In the genomic region with DNA sequence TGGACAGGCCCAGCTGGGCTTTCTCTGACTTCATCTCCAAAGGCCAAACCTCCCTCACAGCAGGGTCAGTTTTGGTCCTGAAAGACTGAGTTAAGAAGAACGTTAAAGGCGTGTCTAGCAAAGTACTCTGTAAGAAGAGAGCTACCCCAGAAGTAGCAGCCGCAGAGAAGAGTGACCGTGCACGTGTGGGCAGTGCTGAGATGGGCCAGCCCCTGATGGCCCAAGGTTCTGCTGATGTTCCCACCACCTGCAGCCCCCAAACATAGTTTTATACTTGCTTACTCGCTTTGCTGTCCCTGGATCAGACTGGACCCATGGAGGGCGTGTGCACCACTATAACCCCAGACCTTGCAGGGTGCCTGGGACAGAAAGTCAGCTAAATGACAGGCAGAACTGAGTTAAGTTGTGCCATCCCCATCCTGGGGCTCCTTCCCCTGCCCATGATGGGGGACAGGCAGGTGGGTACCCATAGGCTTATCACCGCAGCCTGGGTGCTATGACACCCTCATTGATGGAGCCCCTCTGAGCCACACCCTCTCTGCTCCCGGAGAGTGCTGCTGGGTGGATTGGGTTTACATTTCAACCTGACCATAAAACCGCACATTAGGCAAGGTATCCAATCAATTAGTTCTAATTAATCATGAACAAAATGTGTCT, we compare ENCODE assay signal across 17 cellular contexts.
DNase-seq lines count a peak whose midpoint lies in the region; ATAC-seq and TF ChIP-seq lines count a peak whose summit lies in the region.
"Had no signal": no experiment of that assay in that cellular context is flagged by ENCODE, and none has a peak within 500 bp of the region (broad histone marks: within the 10 kb centered on the region; RNA-seq: fewer than 3 reads in every experiment).

No MANE protein-coding gene starts in this region.

- no peak overlapping the region for H4K8ac ChIP-seq in H9 (replicated peaks; ENCODE audit: insufficient read length, low read depth, low read length)

- H3K27ac Mint-ChIP-seq in osteocyte (ENCODE audit: unreplicated experiment) (no peak overlapping the region), H9 (no peak overlapping the region)

- H2BK12ac ChIP-seq in H9 (ENCODE audit: insufficient read length, low read depth, low read length) = no peak overlapping the region

- H3K4me1 ChIP-seq in H9 (ENCODE audit: insufficient read depth, low read length) = no peaks in the 10 kb centered on the region
- H3K4me1 ChIP-seq: breast epithelium, Caco-2 had no signal

- H3K9me3 Mint-ChIP-seq in osteocyte (ENCODE audit: unreplicated experiment) = no peaks in the 10 kb centered on the region
- peaks cover 3 to 10% of the 10 kb centered on the region in 2 experiments; a peak in 4 of 5 replicates for H3K9me3 Mint-ChIP-seq in H9

- H2AFZ ChIP-seq in H9 (ENCODE audit: low read length) = no peak overlapping the region

- H3K18ac ChIP-seq in H9 (ENCODE audit: insufficient read length, low read depth, low read length) = no peak overlapping the region

- H3K79me2 ChIP-seq in H9 (ENCODE audit: insufficient read depth, low read length) = no peaks in the 10 kb centered on the region

- H3K79me1 ChIP-seq in H9 (ENCODE audit: insufficient read depth, low read depth, low read length, poor library complexity, severe bottlenecking) = no peaks in the 10 kb centered on the region

- no peak overlapping the region for H4K91ac ChIP-seq in H9 (ENCODE audit: insufficient read length, low read depth, low read length)

- H2BK20ac ChIP-seq in H9 (ENCODE audit: low read depth, low read length, poor library complexity, severe bottlenecking) = no peak overlapping the region

- no CpG with 5 or more reads among the region's 10 CpGs for WGBS in H9 (ENCODE audit: extremely low coverage, insufficient read length, low lambda C conversion rate)

- H2BK5ac ChIP-seq in H9 (ENCODE audit: insufficient read length, low read length) = no peak overlapping the region

- H3K9me3 ChIP-seq in H9 (ENCODE audit: control insufficient read depth, low read depth, low read length) = no peaks in the 10 kb centered on the region
- H3K9me3 ChIP-seq: breast epithelium, Caco-2, neutrophil had no signal

- H3K36me3 Mint-ChIP-seq in osteocyte (ENCODE audit: unreplicated experiment) (no peaks in the 10 kb centered on the region), H9 (ENCODE audit: insufficient read depth in 1 of 3, low read depth in 3 of 3) (peaks cover 0 to 3% (median 0%) of the 10 kb centered on the region in 3 experiments; a peak in 2 of 7 replicates)

- peaks cover 3% of the 10 kb centered on the region for H3K27me3 Mint-ChIP-seq in osteocyte (ENCODE audit: unreplicated experiment)
- no peaks in the 10 kb centered on the region; the same call in 1 of the 2 replicates for H3K27me3 Mint-ChIP-seq in H9 (ENCODE audit: low read depth)

- H3K27me3 ChIP-seq in H9 (ENCODE audit: insufficient read depth, low read length) = no peaks in the 10 kb centered on the region
- H3K27me3 ChIP-seq: breast epithelium, neutrophil had no signal

- H3K23ac ChIP-seq in H9 (ENCODE audit: insufficient read length, low read depth, low read length) = no peak overlapping the region

- ATAC-seq in GM21576 (IDR thresholded peaks at IDR 0.05; ENCODE audit: unreplicated experiment) = peak; percentile 29
- ATAC-seq in HG03558 (IDR thresholded peaks at IDR 0.05; ENCODE audit: extremely low read depth, unreplicated experiment) = peak; percentile 19
- ATAC-seq: Right ventricle myocardium inferior had no signal

- H3K4me3 Mint-ChIP-seq in osteocyte (ENCODE audit: unreplicated experiment) = no peak overlapping the region
- H3K4me3 Mint-ChIP-seq in H9 = no peak overlapping the region

- H3K4me3 ChIP-seq in foreskin fibroblast (ENCODE audit: low read depth in 1 of 2, low read length in 2 of 2) = no peak overlapping the region
- H3K4me3 ChIP-seq: breast epithelium, skin epidermis had no signal

- DNase-seq in activated CD8-positive, alpha-beta memory T cell treated with anti-CD3 and anti-CD28 coated beads, Interleukin-2, amount 50 U/mL, for 48 hours = peak; percentile 26
- DNase-seq in activated CD8-positive, alpha-beta memory T cell treated with anti-CD3 and anti-CD28 coated beads for 24 hours = no peak
- DNase-seq in osteocyte (ENCODE audit: extremely low spot score, unreplicated experiment) = peak; percentile 53
- DNase-seq in foreskin fibroblast = no peak
- no peak for DNase-seq in H9
- no peak for DNase-seq in amniotic stem cell (lab: John Stamatoyannopoulos, UW)
- DNase-seq: activated naive CD4-positive, alpha-beta T cell treated with Interleukin-2 at 50 U/mL for 16 hours; Caco-2; foreskin melanocyte; mesenchymal stem cell; NK-92 treated with Interleukin-12 subunit alpha and Interleukin-12 subunit beta, amount 100 ng/mL, for 24 hours had no signal

- no peaks in the 10 kb centered on the region for H3K4me1 Mint-ChIP-seq in osteocyte (ENCODE audit: unreplicated experiment)
- peaks cover 30 to 35% of the 10 kb centered on the region in 2 experiments for H3K4me1 Mint-ChIP-seq in H9

- H2BK15ac ChIP-seq in H9 (ENCODE audit: low read depth, low read length) = no peak overlapping the region

- H3K9ac ChIP-seq in H9 (ENCODE audit: extremely low read depth, insufficient read length, low read length) = no peak overlapping the region

- no peak overlapping the region for H3K14ac ChIP-seq in H9 (ENCODE audit: insufficient read depth, low read length)

- H2AK5ac ChIP-seq in H9 (ENCODE audit: insufficient read length, low read length) = no peak overlapping the region

- H3K27ac ChIP-seq in H9 (ENCODE audit: insufficient read length, low read depth, low read length) = no peak overlapping the region
- H3K27ac ChIP-seq: breast epithelium, neutrophil, skin epidermis had no signal

- no peak overlapping the region for H3T11ph ChIP-seq in H9 (ENCODE audit: low read length)

- H3K4ac ChIP-seq in H9 (ENCODE audit: low read depth, low read length) = no peak overlapping the region

- H3K23me2 ChIP-seq in H9 (ENCODE audit: insufficient read length, low read depth, low read length, poor library complexity, severe bottlenecking) = no peaks in the 10 kb centered on the region

- no peaks in the 10 kb centered on the region for H4K20me1 ChIP-seq in H9 (ENCODE audit: control insufficient read depth, insufficient read depth, insufficient read length)

- no peak overlapping the region for H4K5ac ChIP-seq in H9 (ENCODE audit: insufficient read length, low read depth, low read length)

- TF ChIP-seq CTCF in osteocyte (IDR thresholded peaks at IDR 0.05) = no peak
- TF ChIP-seq CTCF in foreskin fibroblast (IDR thresholded peaks at IDR 0.05; ENCODE audit: low read depth, low read length) = no peak
- TF ChIP-seq CTCF in H9 (conservative IDR thresholded peaks at IDR 0.05) = no peak

- H3K56ac ChIP-seq in H9 (ENCODE audit: insufficient read length, low read depth, low read length) = no peak overlapping the region

- H3K4me2 ChIP-seq in H9 (ENCODE audit: insufficient read depth, insufficient read length, low read length) = no peak overlapping the region

- H2BK120ac ChIP-seq in H9 (ENCODE audit: low read depth, low read length, poor library complexity, severe bottlenecking) = no peak overlapping the region

Comparison
In these comparisons a context has a peak if more than half of its experiments do, and no peak if none do; other contexts are left out.
1. DNase-seq: peak in activated CD8-positive, alpha-beta memory T cell treated with anti-CD3 and anti-CD28 coated beads, Interleukin-2, amount 50 U/mL, for 48 hours (single experiment) and osteocyte (single experiment); none in activated CD8-positive, alpha-beta memory T cell treated with anti-CD3 and anti-CD28 coated beads for 24 hours (single experiment), foreskin fibroblast (0 of 2), H9 (single experiment) and amniotic stem cell (single experiment).